9 cellular contexts compared by ENCODE assay signal in the genomic region with DNA sequence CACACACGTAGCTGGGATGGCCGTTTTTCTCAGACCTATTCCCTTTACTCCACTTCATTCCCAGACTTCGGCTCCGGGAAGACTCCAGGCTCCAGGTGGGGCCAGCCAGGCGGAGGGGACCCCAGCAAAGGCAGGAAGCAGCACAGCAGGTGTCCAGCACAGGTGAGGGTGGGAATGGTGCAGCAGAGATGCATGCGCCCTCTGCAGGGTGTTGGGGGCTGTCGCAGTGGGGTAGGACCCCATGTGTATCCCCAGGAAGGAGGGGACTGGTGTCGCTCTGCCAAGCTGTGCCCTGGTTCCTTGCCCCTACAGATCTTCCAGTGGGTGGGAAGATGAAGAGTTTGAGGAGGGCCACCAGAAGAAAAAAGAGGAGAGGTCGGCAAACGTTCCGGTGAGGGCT. TPM values are rescaled to one million over a fixed set of nuclear protein-coding genes. Genes with fewer than 3 reads are reported as not detected.
DNase-seq lines count a peak whose midpoint lies in the region; TF ChIP-seq lines count a peak whose summit lies in the region.
"Had no signal": no experiment of that assay in that cellular context is flagged by ENCODE, and none has a peak within 500 bp of the region (broad histone marks: within the 10 kb centered on the region; RNA-seq: fewer than 3 reads in every experiment).

No MANE protein-coding gene starts in this region.

- H3K27me3 ChIP-seq in MM.1S (replicated peaks; ENCODE audit: insufficient read depth, low read length), result no peaks in the 10 kb centered on the region
- H3K27me3 ChIP-seq in smooth muscle cell (ENCODE audit: low read depth), result no peaks in the 10 kb centered on the region
- H3K27me3 ChIP-seq in effector memory CD4-positive, alpha-beta T cell (replicated peaks; ENCODE audit: control insufficient read depth, insufficient read depth, low read length, poor library complexity, severe bottlenecking), result no peaks in the 10 kb centered on the region

- H3K4me1 ChIP-seq in MM.1S (ENCODE audit: low read length) (no peaks in the 10 kb centered on the region), smooth muscle cell (ENCODE audit: low read depth) (no peaks in the 10 kb centered on the region)
- H3K4me1 ChIP-seq in effector memory CD4-positive, alpha-beta T cell (ENCODE audit: control insufficient read depth, insufficient read depth, low read length, poor library complexity, severe bottlenecking), result no peaks in the 10 kb centered on the region

- H3K36me3 ChIP-seq in MM.1S (replicated peaks; ENCODE audit: insufficient read depth, low read length) (no peaks in the 10 kb centered on the region), smooth muscle cell (ENCODE audit: low read depth) (no peaks in the 10 kb centered on the region)
- no peaks in the 10 kb centered on the region for H3K36me3 ChIP-seq in effector memory CD4-positive, alpha-beta T cell (ENCODE audit: control insufficient read depth, insufficient read depth, low read length)

- H3K9ac ChIP-seq in MM.1S (ENCODE audit: low read length) (no peak overlapping the region), smooth muscle cell (ENCODE audit: low read depth) (no peak overlapping the region)

- H4K20me1 ChIP-seq in MM.1S (ENCODE audit: insufficient read depth, low read length), result no peaks in the 10 kb centered on the region
- H4K20me1 ChIP-seq in smooth muscle cell (ENCODE audit: low read depth), result no peaks in the 10 kb centered on the region

- no peaks in the 10 kb centered on the region for H3K9me2 ChIP-seq in MM.1S (replicated peaks; ENCODE audit: insufficient read depth, low read length)

- H3K4me2 ChIP-seq in MM.1S (ENCODE audit: low read depth, low read length) (no peak overlapping the region), smooth muscle cell (no peak overlapping the region)

- H3K4me3 ChIP-seq in MM.1S (ENCODE audit: low read length) (no peak overlapping the region), cardiac fibroblast (replicated peaks in 1 of 2; ENCODE audit: low read depth in 2 of 2, low read length in 2 of 2) (no peak overlapping the region), smooth muscle cell (no peak overlapping the region)
- H3K4me3 ChIP-seq in effector memory CD4-positive, alpha-beta T cell (ENCODE audit: insufficient read depth, low read depth, low read length, poor library complexity, severe bottlenecking), result no peak overlapping the region
- H3K4me3 ChIP-seq: PC-9 had no signal

- H3K9me3 ChIP-seq in MM.1S (replicated peaks; ENCODE audit: insufficient read depth, low read length) (no peaks in the 10 kb centered on the region), smooth muscle cell (replicated peaks; ENCODE audit: low read depth) (no peaks in the 10 kb centered on the region)
- no peaks in the 10 kb centered on the region for H3K9me3 ChIP-seq in effector memory CD4-positive, alpha-beta T cell (ENCODE audit: control insufficient read depth, low read length)

- TF ChIP-seq CTCF in MM.1S (IDR thresholded peaks at IDR 0.05; ENCODE audit: low read length) (peak; percentile 47), cardiac fibroblast (IDR thresholded peaks at IDR 0.05; ENCODE audit: low read depth, low read length) (peak; percentile 10), smooth muscle cell (IDR thresholded peaks at IDR 0.05; ENCODE audit: borderline replicate concordance, insufficient read depth, poor library complexity, severe bottlenecking) (peak; percentile 19)

- no peaks in the 10 kb centered on the region for H3F3A ChIP-seq in MM.1S (ENCODE audit: insufficient read depth, low read length)
- no peaks in the 10 kb centered on the region for H3F3A ChIP-seq in smooth muscle cell (ENCODE audit: low read depth)

- H2AFZ ChIP-seq in MM.1S (ENCODE audit: low read length) (no peak overlapping the region), smooth muscle cell (ENCODE audit: low read depth) (no peak overlapping the region)
- H2AFZ ChIP-seq: PC-9 had no signal

- DNase-seq in NCI-H82 (lab: John Stamatoyannopoulos, UW) (peak; percentile 76), NCI-H82 treated with DMSO at 0.1 percent for 48 hours (lab: John Stamatoyannopoulos, UW; ENCODE audit: unreplicated experiment) (no peak), MM.1S (no peak), cardiac fibroblast (ENCODE audit: low read depth in 2 of 2) (no peak), smooth muscle cell (lab: John Stamatoyannopoulos, UW; ENCODE audit: unreplicated experiment) (no peak), NK-92 (lab: John Stamatoyannopoulos, UW; ENCODE audit: unreplicated experiment) (no peak), DMS114 treated with DMSO at 0.1 percent for 48 hours (lab: John Stamatoyannopoulos, UW; ENCODE audit: unreplicated experiment) (no peak)
- DNase-seq in effector memory CD4-positive, alpha-beta T cell, result no peak

- no peak overlapping the region for H3K27ac ChIP-seq in MM.1S (ENCODE audit: low read length)
- H3K27ac ChIP-seq in smooth muscle cell (ENCODE audit: low read depth), result no peak overlapping the region
- H3K27ac ChIP-seq in effector memory CD4-positive, alpha-beta T cell (ENCODE audit: insufficient read depth, low read length, poor library complexity, severe bottlenecking), result no peak overlapping the region
- H3K27ac ChIP-seq: PC-9 had no signal

- H3K79me2 ChIP-seq in MM.1S (ENCODE audit: low read length), result no peaks in the 10 kb centered on the region
- no peaks in the 10 kb centered on the region for H3K79me2 ChIP-seq in smooth muscle cell (ENCODE audit: low read depth)

- WGBS in smooth muscle cell (ENCODE audit: low lambda C conversion rate), result 37% methylated on average over 11 of the region's 11 CpGs

RNA-seq across cellular contexts. Expression of a gene that starts 5.3 kb away (rescaled TPM):
- total RNA-seq in smooth muscle cell, result not detected in 2 replicates
- not detected in 2 replicates for polyA plus RNA-seq in smooth muscle cell
- total RNA-seq: PC-9 had no signal

RNA-seq across cellular contexts. Expression of a gene that starts 6.8 kb away (rescaled TPM):
- 50.5 and 53.7 TPM in 2 replicates for total RNA-seq in smooth muscle cell
- 72.5 and 85.5 TPM in 2 replicates for polyA plus RNA-seq in smooth muscle cell

RNA-seq across cellular contexts. Expression of a gene that starts 12.4 kb away (rescaled TPM):
- 2.6 and 11.9 TPM in 2 replicates for total RNA-seq in smooth muscle cell
- polyA plus RNA-seq in smooth muscle cell, result 2.9 and 3.6 TPM in 2 replicates

RNA-seq across cellular contexts. Expression of a gene that starts 16.5 kb away (rescaled TPM):
- total RNA-seq in smooth muscle cell, result 7.5 and 11.9 TPM in 2 replicates
- polyA plus RNA-seq in smooth muscle cell, result 19.9 and 31.3 TPM in 2 replicates

RNA-seq across cellular contexts. Expression of a gene that starts 34.4 kb away (rescaled TPM):
- not detected in 2 replicates for total RNA-seq in smooth muscle cell
- polyA plus RNA-seq in smooth muscle cell, result 1.00 TPM in 1 of 2 replicates, not detected in the other
- total RNA-seq: PC-9 had no signal
